Comparison of ENCODE assay signal across 8 cellular contexts in the genomic region with DNA sequence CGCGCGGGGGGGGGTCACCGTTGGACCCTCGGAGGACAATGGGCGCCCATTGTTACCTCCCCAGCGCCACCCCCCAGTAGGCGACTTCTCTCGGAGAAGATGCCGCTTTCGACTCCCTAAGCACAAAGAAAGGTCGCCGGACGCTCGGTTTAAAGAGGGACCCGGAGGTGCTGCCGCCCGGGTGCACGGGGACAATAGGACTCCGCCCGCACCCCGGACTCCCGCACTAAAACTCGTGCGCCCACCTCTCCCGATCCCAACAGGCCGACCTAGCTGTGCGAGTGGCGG. TPM values are rescaled to one million over a fixed set of nuclear protein-coding genes. Genes with fewer than 3 reads are reported as not detected.
DNase-seq lines count a peak whose midpoint lies in the region; ATAC-seq, FAIRE-seq and TF ChIP-seq lines count a peak whose summit lies in the region.

No MANE protein-coding gene starts in this region.

- 0% methylated on average over 4 of the region's 29 CpGs; no CpG with 5 or more reads in 1 of the 2 donors for WGBS in thyroid gland, 2 donors

- H3K36me3 ChIP-seq in adipocyte (ENCODE audit: control insufficient read depth, insufficient read depth, low read length, severe bottlenecking) (peaks cover 16% of the 10 kb centered on the region), left lung (peaks cover 0 to 10% of the 10 kb centered on the region in 2 donors), thyroid gland (no peaks in the 10 kb centered on the region)

- peak overlapping the region; percentile 83 for H3K4me3 Mint-ChIP-seq in activated CD4-positive, alpha-beta T cell treated with anti-CD3 and anti-CD28 coated beads for 36 hours

- H3K9me3 ChIP-seq in adipocyte (ENCODE audit: control insufficient read depth, low read length) (no peaks in the 10 kb centered on the region), left lung (no peaks in the 10 kb centered on the region), thyroid gland (no peaks in the 10 kb centered on the region)

- H3K9me3 Mint-ChIP-seq in activated CD4-positive, alpha-beta T cell treated with anti-CD3 and anti-CD28 coated beads for 36 hours (ENCODE audit: low read depth), result no peaks in the 10 kb centered on the region

- POLR2A ChIA-PET in activated CD4-positive, alpha-beta T cell treated with anti-CD3 and anti-CD28 coated beads for 36 hours (lab: Charles Lee), result interaction anchor here (0.7 to 0.9 kb wide), 3 partner anchors 12 to 183 kb away, joined by 3 to 7 read pairs (median 4); no protein-coding TSS in a partner anchor

- H3K4me3 ChIP-seq in adipocyte (ENCODE audit: low read length), result peak overlapping the region; percentile 86
- H3K4me3 ChIP-seq in left lung, result peak overlapping the region; percentile 76 to 86
- H3K4me3 ChIP-seq in thyroid gland (replicated peaks in 1 of 3), result peak overlapping the region; percentile 68 to 99 (median 97)

- CTCF ChIA-PET in activated CD4-positive, alpha-beta T cell treated with anti-CD3 and anti-CD28 coated beads for 36 hours (lab: Charles Lee), result interaction anchor here (0.6 to 0.8 kb wide), 2 partner anchors 23 to 26 kb away, joined by 3 read pairs; no protein-coding TSS in a partner anchor

- H3K27ac ChIP-seq in left lung (peak overlapping the region; percentile 90 to 97), thyroid gland (peak overlapping the region; percentile 90 to 95 (median 94))

- intact Hi-C loops in activated CD4-positive, alpha-beta T cell treated with anti-CD3 and anti-CD28 coated beads for 36 hours (cut with DNase I, micrococcal nuclease), result loop anchor here (1.0 to 5.0 kb wide), 12 partner anchors 13 to 706 kb away; a partner anchor contains a TSS
- intact Hi-C loops in left lung (cut with DNase I), result no loop called here
- intact Hi-C loops in thyroid gland (cut with DNase I), result loop anchor here (10.0 kb wide), 1 partner anchor 103 kb away; no protein-coding TSS in a partner anchor

- H3K9ac ChIP-seq in adipocyte (ENCODE audit: low read length), result peak overlapping the region; percentile 97

- H3K4me1 ChIP-seq in adipocyte (ENCODE audit: control insufficient read depth, insufficient read depth, low read length), result peaks cover 17% of the 10 kb centered on the region
- peaks cover 19 to 72% of the 10 kb centered on the region in 2 donors for H3K4me1 ChIP-seq in left lung
- peaks cover 5 to 7% of the 10 kb centered on the region in 2 donors for H3K4me1 ChIP-seq in thyroid gland

- peak; percentile 18 for ATAC-seq in activated CD4-positive, alpha-beta T cell treated with anti-CD3 and anti-CD28 coated beads for 36 hours
- ATAC-seq in HG03469 (IDR thresholded peaks at IDR 0.05; ENCODE audit: unreplicated experiment) (peak; percentile 1), left lung (no peak)

- no peaks in the 10 kb centered on the region for H3K27me3 Mint-ChIP-seq in activated CD4-positive, alpha-beta T cell treated with anti-CD3 and anti-CD28 coated beads for 36 hours

- peak overlapping the region; percentile 57 for H3K27ac Mint-ChIP-seq in activated CD4-positive, alpha-beta T cell treated with anti-CD3 and anti-CD28 coated beads for 36 hours

- H3K4me1 Mint-ChIP-seq in activated CD4-positive, alpha-beta T cell treated with anti-CD3 and anti-CD28 coated beads for 36 hours, result peaks cover 45% of the 10 kb centered on the region

- peaks cover 10% of the 10 kb centered on the region for H3K36me3 Mint-ChIP-seq in activated CD4-positive, alpha-beta T cell treated with anti-CD3 and anti-CD28 coated beads for 36 hours (ENCODE audit: low read depth)

- FAIRE-seq in GM12891 (lab: Jason Lieb, UNC), result no peak

- H3K27me3 ChIP-seq in adipocyte (replicated peaks; ENCODE audit: control insufficient read depth, insufficient read depth, low read length) (no peaks in the 10 kb centered on the region), left lung (no peaks in the 10 kb centered on the region), thyroid gland (no peaks in the 10 kb centered on the region)

- TF ChIP-seq POLR2A in thyroid gland (IDR thresholded peaks at IDR 0.05), result no peak
- TF ChIP-seq POLR2A in GM12891 (IDR thresholded peaks at IDR 0.05; ENCODE audit: low read depth, low read length), result no peak

- TF ChIP-seq CTCF in left lung (IDR thresholded peaks at IDR 0.05), result no peak
- no peak for TF ChIP-seq CTCF in thyroid gland (IDR thresholded peaks at IDR 0.05)

- no peak for DNase-seq in activated CD4-positive, alpha-beta T cell treated with anti-CD3 and anti-CD28 coated beads for 36 hours
- DNase-seq in activated CD4-positive, alpha-beta T cell treated with anti-CD3 and anti-CD28 coated beads for 1 hour, result no peak
- DNase-seq in adipocyte (ENCODE audit: low read depth), result no peak
- peak in 1 of 2 donors; percentile 49 for DNase-seq in left lung
- no peak for DNase-seq in thyroid gland
- no peak for DNase-seq in AG20443 (ENCODE audit: low spot score)
- no peak for DNase-seq in GM12891 (ENCODE audit: insufficient read length, low spot score)

TF ChIP-seq in GM12891, 5 proteins besides CTCF, POLR2A, EP300 and RAD21:
- TF ChIP-seq POLR2AphosphoS5 (IDR thresholded peaks at IDR 0.05; ENCODE audit: low read depth, low read length) (no peak), TAF1 (IDR thresholded peaks at IDR 0.05; ENCODE audit: low read depth, low read length) (no peak)

RNA-seq across cellular contexts. Expression of a gene that starts 0.3 kb away (rescaled TPM):
- total RNA-seq in activated CD4-positive, alpha-beta T cell treated with anti-CD3 and anti-CD28 coated beads for 36 hours, result 10 to 100 TPM; 16.4 to 25.2 TPM
- total RNA-seq in left lung, result 10 to 100 TPM; 37.7 to 53.8 TPM
- total RNA-seq in thyroid gland, result 10 to 100 TPM in 3 of 4 donors, 1 to 10 TPM in 1; 8.1 to 24.7 (median 18.8) TPM
- polyA plus RNA-seq in GM12891 (2012; ENCODE audit: low read depth, missing spikeins), result 12.0 TPM

Comparison
In these comparisons a context has a peak if more than half of its experiments do, and no peak if none do; other contexts are left out.
1. intact Hi-C loops: an anchor here in activated CD4-positive, alpha-beta T cell treated with anti-CD3 and anti-CD28 coated beads for 36 hours (1.0 to 5.0 kb wide) and thyroid gland (10.0 kb wide); none called in left lung.